ENCODE assay signal across 8 cellular contexts in genomic region chr2:216633616-216634316, GRCh38. TPM values are rescaled to one million over a fixed set of nuclear protein-coding genes. Genes with fewer than 3 reads are reported as not detected.
DNase-seq lines count a peak whose midpoint lies in the region; ATAC-seq and TF ChIP-seq lines count a peak whose summit lies in the region.

No MANE protein-coding gene starts in this region.

- WGBS in HUES64, result under 1% methylated on average over 70 of the region's 70 CpGs

- H3K9me3 ChIP-seq in HUES64 (ENCODE audit: insufficient read depth, low read depth, low read length), result no peaks in the 10 kb centered on the region
- no peaks in the 10 kb centered on the region for H3K9me3 ChIP-seq in stomach smooth muscle (ENCODE audit: control insufficient read depth in 2 of 2, low read length in 2 of 2)

- peak overlapping the region; percentile 77 for H3K27ac ChIP-seq in C4-2B
- no peak overlapping the region for H3K27ac ChIP-seq in HUES64 (ENCODE audit: low read depth, low read length)
- H3K27ac ChIP-seq in stomach smooth muscle (ENCODE audit: low read length), result peak overlapping the region; percentile 53

- no peaks in the 10 kb centered on the region for H3K9me3 Mint-ChIP-seq in activated naive CD8-positive, alpha-beta T cell treated with anti-CD3 and anti-CD28 coated beads, Interleukin-2, amount 10 ng/mL, durations not matched to agents 7 days and 5 days

- peaks cover 13% of the 10 kb centered on the region for H3K36me3 ChIP-seq in HUES64 (ENCODE audit: insufficient read depth, low read length)
- no peaks in the 10 kb centered on the region for H3K36me3 ChIP-seq in stomach smooth muscle (ENCODE audit: control insufficient read depth in 2 of 2, insufficient read depth in 2 of 2, low read length in 2 of 2)

- H3K27me3 ChIP-seq in HUES64 (ENCODE audit: insufficient read depth, low read length) (0 out of 2 replicates have a peak, but pooled peaks cover 3% of the 10 kb centered on the region), stomach smooth muscle (ENCODE audit: control insufficient read depth in 1 of 2, insufficient read depth in 2 of 2, low read length in 2 of 2) (no peaks in the 10 kb centered on the region)

- peaks cover 11% of the 10 kb centered on the region for H3K36me3 Mint-ChIP-seq in activated naive CD8-positive, alpha-beta T cell treated with anti-CD3 and anti-CD28 coated beads, Interleukin-2, amount 10 ng/mL, durations not matched to agents 7 days and 5 days

- H3K27ac Mint-ChIP-seq in activated naive CD8-positive, alpha-beta T cell treated with anti-CD3 and anti-CD28 coated beads, Interleukin-2, amount 10 ng/mL, durations not matched to agents 7 days and 5 days, result peak overlapping the region; percentile 18

- H3K4me3 ChIP-seq in HUES64 (ENCODE audit: low read length) (peak overlapping the region; percentile 97), stomach smooth muscle (ENCODE audit: low read length in 2 of 2) (peak overlapping the region; percentile 84 to 85)

- H3K4me3 Mint-ChIP-seq in activated naive CD8-positive, alpha-beta T cell treated with anti-CD3 and anti-CD28 coated beads, Interleukin-2, amount 10 ng/mL, durations not matched to agents 7 days and 5 days, result peak overlapping the region; percentile 87

- peaks cover 34% of the 10 kb centered on the region for H3K4me1 ChIP-seq in HUES64 (ENCODE audit: insufficient read depth, low read length)
- peaks cover 30% of the 10 kb centered on the region for H3K4me1 ChIP-seq in stomach smooth muscle (ENCODE audit: control insufficient read depth, insufficient read depth, low read length)

- H3K27me3 Mint-ChIP-seq in activated naive CD8-positive, alpha-beta T cell treated with anti-CD3 and anti-CD28 coated beads, Interleukin-2, amount 10 ng/mL, durations not matched to agents 7 days and 5 days, result peaks cover 68% of the 10 kb centered on the region

- peak; percentile 55 for DNase-seq in activated naive CD8-positive, alpha-beta T cell treated with anti-CD3 and anti-CD28 coated beads, Interleukin-2, amount 10 ng/mL, durations not matched to agents 7 days and 5 days
- DNase-seq in kidney tubule cell (ENCODE audit: low spot score) (peak; percentile 43), DMS114 treated with DMSO at 0.1 percent for 48 hours (lab: John Stamatoyannopoulos, UW; ENCODE audit: unreplicated experiment) (no peak)

- H3K9ac ChIP-seq in HUES64 (ENCODE audit: low read depth, low read length) (peak overlapping the region; percentile 89), stomach smooth muscle (ENCODE audit: low read length in 2 of 2) (peak overlapping the region; percentile 52 to 66)

- peak; percentile 32 for ATAC-seq in activated naive CD8-positive, alpha-beta T cell treated with anti-CD3 and anti-CD28 coated beads, Interleukin-2, amount 10 ng/mL, durations not matched to agents 7 days and 5 days (ENCODE audit: low read depth)
- ATAC-seq in HG03565 (IDR thresholded peaks at IDR 0.05; ENCODE audit: unreplicated experiment) (no peak), HG03108 (IDR thresholded peaks at IDR 0.05; ENCODE audit: unreplicated experiment) (no peak)

- POLR2A ChIA-PET in activated naive CD8-positive, alpha-beta T cell treated with anti-CD3 and anti-CD28 coated beads, Interleukin-2, amount 10 ng/mL, durations not matched to agents 7 days and 5 days (lab: Charles Lee), result no interaction called here

- TF ChIP-seq CTCF in C4-2B (conservative IDR thresholded peaks at IDR 0.05), result no peak

- peaks cover 32% of the 10 kb centered on the region for H3K4me1 Mint-ChIP-seq in activated naive CD8-positive, alpha-beta T cell treated with anti-CD3 and anti-CD28 coated beads, Interleukin-2, amount 10 ng/mL, durations not matched to agents 7 days and 5 days

RNA-seq across cellular contexts. Expression of gene IGFBP2, which starts 0.5 kb away (rescaled TPM):
- 353 TPM for polyA plus RNA-seq in HUES64 (2013, experiment 1 of 2)
- 448 TPM for polyA plus RNA-seq in HUES64 (2013, experiment 2 of 2)
- total RNA-seq in activated naive CD8-positive, alpha-beta T cell treated with anti-CD3 and anti-CD28 coated beads, Interleukin-2, amount 10 ng/mL, durations not matched to agents 7 days and 5 days, result 100 to 1,000 TPM in 1 of 2 experiments, 10 to 100 TPM in 1; 97.3 to 115 TPM
